Comparison of ENCODE assay signal across 21 cellular contexts in the genomic region with DNA sequence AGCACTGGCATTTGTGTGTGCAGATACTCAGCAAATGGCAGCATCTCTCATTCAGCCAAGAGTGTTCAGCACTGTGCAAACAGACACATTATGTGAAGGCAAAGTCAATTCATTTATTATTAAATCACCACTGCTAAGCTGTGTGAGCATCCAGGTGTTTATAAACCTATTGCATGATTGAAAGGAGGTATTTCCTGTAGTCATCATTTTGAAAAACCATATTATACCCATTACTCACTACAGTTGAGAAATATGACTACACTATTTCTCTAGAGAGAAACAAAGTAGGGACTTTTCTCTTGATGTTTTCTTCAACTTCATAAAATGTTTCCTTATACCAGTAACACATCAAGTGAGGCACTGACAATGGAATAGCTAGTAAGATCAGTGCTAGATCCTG. TPM values are rescaled to one million over a fixed set of nuclear protein-coding genes. Genes with fewer than 3 reads are reported as not detected.
DNase-seq lines count a peak whose midpoint lies in the region; ATAC-seq and TF ChIP-seq lines count a peak whose summit lies in the region.
"Had no signal": no experiment of that assay in that cellular context is flagged by ENCODE, and none has a peak within 500 bp of the region (broad histone marks: within the 10 kb centered on the region; RNA-seq: fewer than 3 reads in every experiment).

No MANE protein-coding gene starts in this region.

- no peaks in the 10 kb centered on the region for H3K9me3 ChIP-seq in breast epithelium
- no peaks in the 10 kb centered on the region for H3K9me3 ChIP-seq in OCI-LY3 (ENCODE audit: insufficient read depth, low read length)
- H3K9me3 ChIP-seq in Caco-2 = no peaks in the 10 kb centered on the region
- H3K9me3 ChIP-seq: neutrophil, psoas muscle, SJSA1, thoracic aorta had no signal

- H3K4me3 Mint-ChIP-seq in MCF 10A (ENCODE audit: unreplicated experiment) (no peak overlapping the region), Caco-2 (ENCODE audit: unreplicated experiment) (no peak overlapping the region)
- no peak overlapping the region for H3K4me3 Mint-ChIP-seq in activated naive CD4-positive, alpha-beta T cell treated with anti-CD3 and anti-CD28 coated beads for 36 hours
- H3K4me3 Mint-ChIP-seq: dendritic cell treated with granulocyte-macrophage colony-stimulating factor and Interleukin-4, amounts not matched to agents 40 ng/mL and 50 ng/mL, for 4 days; T-helper 1 cell treated with Interleukin-12 subunit alpha and Interleukin-12 subunit beta and Interleukin-4 antibody, amounts not matched to agents 30 μg/mL and 1 μg/mL, for 36 hours had no signal

- intact Hi-C loops in MCF 10A (cut with micrococcal nuclease) (no loop called here), breast epithelium (cut with DNase I; ENCODE audit: low total_unique reads) (no loop called here), Caco-2 (cut with micrococcal nuclease; ENCODE audit: unreplicated experiment) (no loop called here)
- intact Hi-C loops in activated naive CD4-positive, alpha-beta T cell treated with anti-CD3 and anti-CD28 coated beads for 36 hours (cut with micrococcal nuclease) = loop anchor here (1.0 to 2.0 kb wide), 7 partner anchors 11 to 140 kb away; a partner anchor contains a TSS

- H3K36me3 ChIP-seq in breast epithelium (no peaks in the 10 kb centered on the region), OCI-LY3 (replicated peaks; ENCODE audit: low read depth, low read length) (no peaks in the 10 kb centered on the region), Caco-2 (ENCODE audit: control insufficient read depth, insufficient read depth, low read length) (no peaks in the 10 kb centered on the region)
- H3K36me3 ChIP-seq: neutrophil, SJSA1, thoracic aorta had no signal

- H3K4me2 ChIP-seq in OCI-LY3 (ENCODE audit: low read length) = peak overlapping the region; percentile 24; the same call in 1 of the 2 replicates

- no peaks in the 10 kb centered on the region for H3K79me2 ChIP-seq in OCI-LY3 (ENCODE audit: low read length)

- H3K4me1 Mint-ChIP-seq in MCF 10A (ENCODE audit: insufficient read depth, unreplicated experiment) = peaks cover 19% of the 10 kb centered on the region
- H3K4me1 Mint-ChIP-seq in Caco-2 (ENCODE audit: low read depth, unreplicated experiment) = peaks cover 6% of the 10 kb centered on the region
- H3K4me1 Mint-ChIP-seq in activated naive CD4-positive, alpha-beta T cell treated with anti-CD3 and anti-CD28 coated beads for 36 hours (ENCODE audit: low read depth) = peaks cover 12% of the 10 kb centered on the region

- CTCF ChIA-PET in MCF 10A (lab: Yijun Ruan, JAX) (interaction anchor here (0.8 kb wide), 1 partner anchor 17 kb away, joined by 3 read pairs; no protein-coding TSS in a partner anchor), Caco-2 (lab: Charles Lee) (no interaction called here)
- CTCF ChIA-PET in activated naive CD4-positive, alpha-beta T cell treated with anti-CD3 and anti-CD28 coated beads for 36 hours (lab: Charles Lee) = no interaction called here

- BruUV-seq in MCF 10A (replicated peaks; lab: Mats Ljungman, UMichigan) = no TSS peak
- no TSS peak for BruUV-seq in Caco-2 (replicated peaks; lab: Mats Ljungman, UMichigan)

- H2AFZ ChIP-seq in OCI-LY3 (ENCODE audit: low read depth, low read length) = no peak overlapping the region

- no peaks in the 10 kb centered on the region for H3K4me1 ChIP-seq in breast epithelium
- H3K4me1 ChIP-seq in OCI-LY3 (ENCODE audit: low read length) = peaks cover 15% of the 10 kb centered on the region
- H3K4me1 ChIP-seq in Caco-2 = peaks cover 6% of the 10 kb centered on the region; the same call in 1 of the 2 replicates
- H3K4me1 ChIP-seq: SJSA1 had no signal

- H3K36me3 Mint-ChIP-seq in MCF 10A (ENCODE audit: insufficient read depth, unreplicated experiment) (peaks cover 2% of the 10 kb centered on the region), Caco-2 (ENCODE audit: insufficient read depth, unreplicated experiment) (no peaks in the 10 kb centered on the region)
- H3K36me3 Mint-ChIP-seq in activated naive CD4-positive, alpha-beta T cell treated with anti-CD3 and anti-CD28 coated beads for 36 hours (ENCODE audit: low read depth) = no peaks in the 10 kb centered on the region

- TF ChIP-seq CTCF in MCF 10A (IDR thresholded peaks at IDR 0.05; ENCODE audit: unreplicated experiment) (no peak), breast epithelium (IDR thresholded peaks at IDR 0.05) (no peak), OCI-LY3 (IDR thresholded peaks at IDR 0.05; ENCODE audit: low read depth, low read length) (no peak), Caco-2 (IDR thresholded peaks at IDR 0.05; ENCODE audit: insufficient read depth in 1 of 2, low read depth in 1 of 2, low read length in 1 of 2, severe bottlenecking in 1 of 2, unreplicated experiment in 1 of 2) (no peak)

- H3K9me3 Mint-ChIP-seq in MCF 10A (ENCODE audit: unreplicated experiment) (no peaks in the 10 kb centered on the region), Caco-2 (ENCODE audit: unreplicated experiment) (no peaks in the 10 kb centered on the region)
- H3K9me3 Mint-ChIP-seq in activated naive CD4-positive, alpha-beta T cell treated with anti-CD3 and anti-CD28 coated beads for 36 hours = no peaks in the 10 kb centered on the region
- H3K9me3 Mint-ChIP-seq: dendritic cell treated with granulocyte-macrophage colony-stimulating factor and Interleukin-4, amounts not matched to agents 40 ng/mL and 50 ng/mL, for 4 days; T-helper 1 cell treated with Interleukin-12 subunit alpha and Interleukin-12 subunit beta and Interleukin-4 antibody, amounts not matched to agents 30 μg/mL and 1 μg/mL, for 36 hours had no signal

- ATAC-seq in HG03460 (IDR thresholded peaks at IDR 0.05; ENCODE audit: unreplicated experiment) = peak; percentile 55
- ATAC-seq: left cardiac atrium, psoas muscle had no signal

- no peaks in the 10 kb centered on the region for H3K27me3 Mint-ChIP-seq in MCF 10A (ENCODE audit: insufficient read depth, unreplicated experiment)
- no peaks in the 10 kb centered on the region for H3K27me3 Mint-ChIP-seq in Caco-2 (ENCODE audit: insufficient read depth, unreplicated experiment)
- no peaks in the 10 kb centered on the region for H3K27me3 Mint-ChIP-seq in activated naive CD4-positive, alpha-beta T cell treated with anti-CD3 and anti-CD28 coated beads for 36 hours (ENCODE audit: low read depth)

- peak; percentile 24 for DNase-seq in MCF 10A (ENCODE audit: unreplicated experiment)
- no peak for DNase-seq in breast epithelium (ENCODE audit: low spot score in 2 of 2)
- no peak for DNase-seq in Caco-2
- DNase-seq in G401 (ENCODE audit: low spot score) = no peak
- DNase-seq in activated naive CD4-positive, alpha-beta T cell treated with anti-CD3 and anti-CD28 coated beads for 36 hours = no peak
- DNase-seq: activated CD4-positive, alpha-beta T cell treated with anti-CD3 and anti-CD28 coated beads, Interleukin-2, amount 50 U/mL, for 1 hour; activated naive CD4-positive, alpha-beta T cell; anterior cingulate cortex; caudate nucleus; DMS 273 treated with DMSO at 0.1 percent for 48 hours; glutamatergic neuron; left cardiac atrium; NCI-H1436 treated with DMSO at 0.1 percent for 48 hours; psoas muscle had no signal

- H3K9ac ChIP-seq in OCI-LY3 (ENCODE audit: low read length) = no peak overlapping the region

- H3K27me3 ChIP-seq in breast epithelium = no peaks in the 10 kb centered on the region
- H3K27me3 ChIP-seq in OCI-LY3 (ENCODE audit: low read depth, low read length) = no peaks in the 10 kb centered on the region
- H3K27me3 ChIP-seq in Caco-2 (replicated peaks; ENCODE audit: control insufficient read depth, insufficient read depth, low read length) = no peaks in the 10 kb centered on the region
- H3K27me3 ChIP-seq: neutrophil, SJSA1 had no signal

- H3K4me3 ChIP-seq in breast epithelium = no peak overlapping the region
- H3K4me3 ChIP-seq in OCI-LY3 (ENCODE audit: low read length) = no peak overlapping the region
- H3K4me3 ChIP-seq in Caco-2 (ENCODE audit: low read depth, low read length) = no peak overlapping the region
- H3K4me3 ChIP-seq: psoas muscle, SJSA1, thoracic aorta had no signal

- in situ Hi-C loops in G401 (cut with HindIII; ENCODE audit: low sequenced_read_pairs) = no loop called here

- H4K20me1 ChIP-seq in OCI-LY3 (ENCODE audit: insufficient read depth, low read length) = no peaks in the 10 kb centered on the region

- POLR2A ChIA-PET in MCF 10A (lab: Yijun Ruan, JAX) = interaction anchor here (0.6 to 4.1 kb wide), 6 partner anchors 10 to 39 kb away, joined by 3 to 29 read pairs (median 6); a partner anchor contains a TSS
- POLR2A ChIA-PET in Caco-2 (lab: Charles Lee) = no interaction called here

- TF ChIP-seq POLR2A in breast epithelium (IDR thresholded peaks at IDR 0.05) = no peak

- H3K27ac ChIP-seq in breast epithelium (no peak overlapping the region), OCI-LY3 (ENCODE audit: low read length) (peak overlapping the region; percentile 5; the same call in 1 of the 2 replicates)
- H3K27ac ChIP-seq: neutrophil, psoas muscle, SJSA1, thoracic aorta had no signal

- H3K27ac Mint-ChIP-seq in MCF 10A (ENCODE audit: low read depth, unreplicated experiment) (peak overlapping the region; percentile 57), Caco-2 (ENCODE audit: unreplicated experiment) (no peak overlapping the region)
- H3K27ac Mint-ChIP-seq in activated naive CD4-positive, alpha-beta T cell treated with anti-CD3 and anti-CD28 coated beads for 36 hours = no peak overlapping the region
- H3K27ac Mint-ChIP-seq: dendritic cell treated with granulocyte-macrophage colony-stimulating factor and Interleukin-4, amounts not matched to agents 40 ng/mL and 50 ng/mL, for 4 days; T-helper 1 cell treated with Interleukin-12 subunit alpha and Interleukin-12 subunit beta and Interleukin-4 antibody, amounts not matched to agents 30 μg/mL and 1 μg/mL, for 36 hours had no signal

RNA-seq across cellular contexts. Expression of a gene that starts 13.7 kb away (rescaled TPM):
- total RNA-seq in MCF 10A (2022) (154 and 203 TPM in 2 replicates), breast epithelium (10 to 100 TPM in 1 of 3 donors, 1 to 10 TPM in 2; 1.0 to 84.3 (median 1.3) TPM), Caco-2 (2022) (6.4 and 6.9 TPM in 2 replicates)
- total RNA-seq in G401 (2014; rRNA removed; shearing (Covaris generic)) = 0.47 and 4.2 TPM in 2 replicates
- total RNA-seq in activated naive CD4-positive, alpha-beta T cell treated with anti-CD3 and anti-CD28 coated beads for 36 hours = under 1 TPM; 0.50 to 0.57 TPM

RNA-seq across cellular contexts. Expression of a gene that starts 38.2 kb away (rescaled TPM):
- total RNA-seq in MCF 10A (2022) (58.6 and 80.7 TPM in 2 replicates), breast epithelium (10 to 100 TPM; 24.9 to 32.6 (median 30.9) TPM), Caco-2 (2022) (75.9 and 81.7 TPM in 2 replicates)
- 19.3 and 21.4 TPM in 2 replicates for total RNA-seq in G401 (2014; rRNA removed; shearing (Covaris generic))
- 10 to 100 TPM; 36.2 to 36.8 TPM for total RNA-seq in activated naive CD4-positive, alpha-beta T cell treated with anti-CD3 and anti-CD28 coated beads for 36 hours

RNA-seq across cellular contexts. Expression of a gene that starts 38.4 kb away (rescaled TPM):
- total RNA-seq in MCF 10A (2022) (44.9 and 49.5 TPM in 2 replicates), breast epithelium (10 to 100 TPM; 33.8 to 46.2 (median 37.0) TPM), Caco-2 (2022) (50.7 and 55.3 TPM in 2 replicates)
- total RNA-seq in G401 (2014; rRNA removed; shearing (Covaris generic)) = 42.0 and 65.5 TPM in 2 replicates
- 10 to 100 TPM; 89.8 to 93.7 TPM for total RNA-seq in activated naive CD4-positive, alpha-beta T cell treated with anti-CD3 and anti-CD28 coated beads for 36 hours
